ENCODE assay signal across 9 cellular contexts in genomic region chr4:109728385-109728784, GRCh38. TPM values are rescaled to one million over a fixed set of nuclear protein-coding genes. Genes with fewer than 3 reads are reported as not detected.
DNase-seq lines count a peak whose midpoint lies in the region; TF ChIP-seq lines count a peak whose summit lies in the region.
"Had no signal": no experiment of that assay in that cellular context is flagged by ENCODE, and none has a peak within 500 bp of the region (broad histone marks: within the 10 kb centered on the region; RNA-seq: fewer than 3 reads in every experiment).

No MANE protein-coding gene starts in this region.

- H3K4me1 ChIP-seq in OCI-LY7 (ENCODE audit: insufficient read depth, low read length, poor library complexity, severe bottlenecking), result peaks cover 26% of the 10 kb centered on the region
- no peaks in the 10 kb centered on the region for H3K4me1 ChIP-seq in prostate gland (replicated peaks)
- H3K4me1 ChIP-seq in BE2C, result no peaks in the 10 kb centered on the region

- peak overlapping the region; percentile 88 for H3K4me2 ChIP-seq in OCI-LY7 (ENCODE audit: low read length)

- H3K9me3 ChIP-seq in OCI-LY7 (ENCODE audit: low read length) (no peaks in the 10 kb centered on the region), prostate gland (no peaks in the 10 kb centered on the region), BE2C (no peaks in the 10 kb centered on the region)

- intact Hi-C loops in OCI-LY7 (cut with micrococcal nuclease; ENCODE audit: unreplicated experiment) (loop anchor here (2.0 to 5.0 kb wide), 3 partner anchors 26 to 296 kb away; partner anchors contain the start of genes CASP6, GAR1 and SEC24B), prostate gland (cut with DNase I) (no loop called here)

- H3K79me2 ChIP-seq in OCI-LY7 (ENCODE audit: insufficient read depth, low read depth, low read length), result peaks cover 20% of the 10 kb centered on the region; the same call in 1 of the 2 replicates

- H2AFZ ChIP-seq in OCI-LY7 (ENCODE audit: low read length), result no peak overlapping the region

- H3K4me3 ChIP-seq in OCI-LY7 (ENCODE audit: low read depth, low read length, poor library complexity, severe bottlenecking) (peak overlapping the region; percentile 79), prostate gland (peak overlapping the region in 1 of 2 donors; percentile 75), BE2C (ENCODE audit: low read depth, low read length) (no peak overlapping the region)

- CTCF ChIA-PET in OCI-LY7 (lab: Charles Lee; ENCODE audit: unreplicated experiment), result no interaction called here

- POLR2A ChIA-PET in OCI-LY7 (lab: Charles Lee), result interaction anchor here (1.2 kb wide), 1 partner anchor 25 kb away, joined by 3 read pairs; the partner anchor contains the start of gene CASP6

- DNase-seq in NCI-H146 (lab: John Stamatoyannopoulos, UW), result peak; percentile 27
- DNase-seq in NCI-H146 treated with DMSO at 0.1 percent for 48 hours (lab: John Stamatoyannopoulos, UW; ENCODE audit: unreplicated experiment), result no peak
- DNase-seq in OCI-LY7 (ENCODE audit: low spot score), result no peak
- DNase-seq in erythroblast (lab: John Stamatoyannopoulos, UW), result peak; percentile 32 to 45
- no peak for DNase-seq in prostate gland (ENCODE audit: low spot score)
- no peak for DNase-seq in cerebellum (ENCODE audit: low spot score)
- no peak for DNase-seq in retina
- DNase-seq in BE2C, result no peak
- DNase-seq: SHP77 had no signal

- H3K36me3 ChIP-seq in OCI-LY7 (ENCODE audit: insufficient read depth, low read length) (peaks cover 14% of the 10 kb centered on the region), prostate gland (no peaks in the 10 kb centered on the region), BE2C (no peaks in the 10 kb centered on the region)

- 53% methylated on average over 6 of the region's 6 CpGs for WGBS in prostate gland

- BruUV-seq in OCI-LY7 (replicated peaks; lab: Mats Ljungman, UMichigan), result TSS peak; percentile 51

- no peaks in the 10 kb centered on the region for H4K20me1 ChIP-seq in OCI-LY7 (ENCODE audit: insufficient read depth, low read length)

- H3K9me2 ChIP-seq in OCI-LY7 (ENCODE audit: insufficient read depth, low read length), result no peaks in the 10 kb centered on the region

- no peak for TF ChIP-seq POLR2A in erythroblast (IDR thresholded peaks at IDR 0.05; ENCODE audit: low read length)
- TF ChIP-seq POLR2A in prostate gland (IDR thresholded peaks at IDR 0.05), result no peak

- H3K27me3 ChIP-seq in prostate gland (replicated peaks; ENCODE audit: insufficient read depth) (no peaks in the 10 kb centered on the region), BE2C (peaks cover 6% of the 10 kb centered on the region)

- TF ChIP-seq CTCF in OCI-LY7 (conservative IDR thresholded peaks at IDR 0.05; ENCODE audit: low read length) (no peak), prostate gland (IDR thresholded peaks at IDR 0.05) (no peak), BE2C (IDR thresholded peaks at IDR 0.05; ENCODE audit: low read depth, low read length) (no peak)

- no peak overlapping the region for H3K27ac ChIP-seq in OCI-LY7 (ENCODE audit: low read depth, low read length, poor library complexity, severe bottlenecking)
- H3K27ac ChIP-seq in prostate gland, result peak overlapping the region; percentile 87

RNA-seq across cellular contexts. Expression of gene PLA2G12A, which starts 1.5 kb away (rescaled TPM):
- total RNA-seq in OCI-LY7 (2014; rRNA removed; shearing (Covaris generic)), result 9.0 and 18.1 TPM in 2 replicates
- total RNA-seq in OCI-LY7 (2022), result 31.4 and 35.9 TPM in 2 replicates
- 100 to 1,000 TPM in 1 of 2 donors, 10 to 100 TPM in 1; 20.2 to 122 TPM for total RNA-seq in prostate gland
- 26.8 TPM for total RNA-seq in cerebellum
- 11.7 TPM for polyA plus RNA-seq in BE2C (2012; ENCODE audit: insufficient read depth, insufficient read length, low read depth)

RNA-seq across cellular contexts. Expression of gene CASP6, which starts 25.1 kb away (rescaled TPM):
- total RNA-seq in OCI-LY7 (2014; rRNA removed; shearing (Covaris generic)), result 8.1 and 10.1 TPM in 2 replicates
- total RNA-seq in OCI-LY7 (2022) (9.1 and 9.2 TPM in 2 replicates), prostate gland (10 to 100 TPM; 17.6 to 37.0 TPM), cerebellum (15.4 TPM)
- not detected for polyA plus RNA-seq in BE2C (2012; ENCODE audit: insufficient read depth, insufficient read length, low read depth)

Comparison
In these comparisons a context has a peak if more than half of its experiments do, and no peak if none do; other contexts are left out.
1. DNase-seq: peak in NCI-H146 (single experiment) and erythroblast (2 of 2); none in NCI-H146 treated with DMSO at 0.1 percent for 48 hours (single experiment), OCI-LY7 (single experiment), prostate gland (single experiment), cerebellum (single experiment), retina (single experiment) and BE2C (single experiment).